8 cellular contexts compared by ENCODE assay signal in genomic region chr1:54408701-54409066, GRCh38. TPM values are rescaled to one million over a fixed set of nuclear protein-coding genes. Genes with fewer than 3 reads are reported as not detected.
DNase-seq lines count a peak whose midpoint lies in the region; ATAC-seq and TF ChIP-seq lines count a peak whose summit lies in the region.

No MANE protein-coding gene starts in this region.

- ATAC-seq in DND-41 (ENCODE audit: insufficient read depth, low read depth) (no peak), RWPE2 (ENCODE audit: low read depth) (no peak), HG02623 (IDR thresholded peaks at IDR 0.05; ENCODE audit: unreplicated experiment) (no peak)

- H4K20me1 ChIP-seq in DND-41 (ENCODE audit: insufficient read depth, low read length), result peaks cover 16% of the 10 kb centered on the region

- H3K27ac ChIP-seq in DND-41 (ENCODE audit: low read length) (peak overlapping the region; percentile 85), RWPE2 (ENCODE audit: poor library complexity, severe bottlenecking) (peak overlapping the region; percentile 72), esophagus squamous epithelium (peak overlapping the region; percentile 81 to 97 (median 92)), skeletal muscle tissue (ENCODE audit: low read depth, low read length) (peak overlapping the region; percentile 89)

- no peak for TF ChIP-seq CTCF in DND-41 (IDR thresholded peaks at IDR 0.05; ENCODE audit: borderline replicate concordance, extremely low read depth, low read length, poor library complexity, severe bottlenecking)
- no peak for TF ChIP-seq CTCF in RWPE2 (IDR thresholded peaks at IDR 0.05; ENCODE audit: poor library complexity, severe bottlenecking)
- no peak for TF ChIP-seq CTCF in esophagus squamous epithelium (IDR thresholded peaks at IDR 0.05)

- H3K36me3 ChIP-seq in DND-41 (ENCODE audit: insufficient read depth, low read length) (peaks cover 3% of the 10 kb centered on the region; the same call in 1 of the 2 replicates), RWPE2 (ENCODE audit: low read depth) (no peaks in the 10 kb centered on the region), esophagus squamous epithelium (no peaks in the 10 kb centered on the region), skeletal muscle tissue (ENCODE audit: control insufficient read depth in 3 of 3, insufficient read depth in 3 of 3, low read length in 3 of 3) (peaks cover 0 to 2% (median 0%) of the 10 kb centered on the region in 3 donors)

- 68% methylated on average over 2 of the region's 2 CpGs; no CpG with 5 or more reads in 1 of the 2 donors for WGBS in esophagus squamous epithelium, 2 donors

- H3K4me1 ChIP-seq in DND-41 (ENCODE audit: insufficient read depth, low read length) (peaks cover 68% of the 10 kb centered on the region), RWPE2 (ENCODE audit: insufficient read depth, poor library complexity, severe bottlenecking) (peaks cover 20% of the 10 kb centered on the region), esophagus squamous epithelium (peaks cover 31 to 59% (median 34%) of the 10 kb centered on the region in 3 donors), skeletal muscle tissue (ENCODE audit: control insufficient read depth in 3 of 3, insufficient read depth in 3 of 3, low read length in 3 of 3) (peaks cover 28 to 39% (median 30%) of the 10 kb centered on the region in 3 donors)

- DNase-seq in DND-41 (no peak), RWPE2 (ENCODE audit: low spot score) (no peak), esophagus squamous epithelium (lab: John Stamatoyannopoulos, UW) (no peak), NCI-H2227 treated with DMSO at 0.1 percent for 48 hours (lab: John Stamatoyannopoulos, UW) (no peak), cerebellum (ENCODE audit: low spot score) (no peak), globus pallidus (ENCODE audit: low spot score) (no peak)

- H2AFZ ChIP-seq in DND-41 (ENCODE audit: low read depth, low read length), result no peak overlapping the region

- intact Hi-C loops in esophagus squamous epithelium (cut with DNase I), result loop anchor here (10.0 kb wide), 1 partner anchor 134 kb away; no protein-coding TSS in a partner anchor

- TF ChIP-seq POLR2A in esophagus squamous epithelium (IDR thresholded peaks at IDR 0.05), result no peak

- H3K9ac ChIP-seq in DND-41 (ENCODE audit: low read depth, low read length) (0 out of 2 replicates have a peak overlapping the region, but pooled peaks have one; percentile 77), skeletal muscle tissue (ENCODE audit: low read depth in 1 of 3, low read length in 3 of 3) (no peak overlapping the region)

- no peaks in the 10 kb centered on the region for H3K27me3 ChIP-seq in DND-41 (ENCODE audit: insufficient read depth, low read length, poor library complexity)
- H3K27me3 ChIP-seq in RWPE2 (ENCODE audit: insufficient read depth, poor library complexity, severe bottlenecking), result no peaks in the 10 kb centered on the region
- no peaks in the 10 kb centered on the region for H3K27me3 ChIP-seq in esophagus squamous epithelium
- H3K27me3 ChIP-seq in skeletal muscle tissue (ENCODE audit: control insufficient read depth in 3 of 3, insufficient read depth in 3 of 3, low read length in 3 of 3), result no peaks in the 10 kb centered on the region

- no peak overlapping the region for H3K4me3 ChIP-seq in DND-41 (ENCODE audit: low read depth in 1 of 2, low read length in 2 of 2)
- no peak overlapping the region for H3K4me3 ChIP-seq in RWPE2 (ENCODE audit: severe bottlenecking)
- H3K4me3 ChIP-seq in esophagus squamous epithelium, result no peak overlapping the region
- no peak overlapping the region for H3K4me3 ChIP-seq in skeletal muscle tissue (ENCODE audit: low read length in 3 of 3)

- H3K79me2 ChIP-seq in DND-41 (ENCODE audit: insufficient read depth, low read length), result peaks cover 43% of the 10 kb centered on the region

- 0 out of 2 replicates have a peak overlapping the region, but pooled peaks have one; percentile 22 for H3K4me2 ChIP-seq in DND-41 (ENCODE audit: insufficient read depth, low read length)

- H3K9me3 ChIP-seq in DND-41 (ENCODE audit: insufficient read depth, low read length, severe bottlenecking) (no peaks in the 10 kb centered on the region), RWPE2 (ENCODE audit: severe bottlenecking) (no peaks in the 10 kb centered on the region), esophagus squamous epithelium (no peaks in the 10 kb centered on the region), skeletal muscle tissue (ENCODE audit: control insufficient read depth in 3 of 3, low read length in 3 of 3) (no peaks in the 10 kb centered on the region)

RNA-seq across cellular contexts. Expression of gene SSBP3, which starts 2.5 kb away (rescaled TPM):
- total RNA-seq in esophagus squamous epithelium (10 to 100 TPM; 17.1 to 25.4 (median 21.5) TPM), skeletal muscle tissue (27.1 TPM), cerebellum (36.4 TPM)
